In the genomic region with DNA sequence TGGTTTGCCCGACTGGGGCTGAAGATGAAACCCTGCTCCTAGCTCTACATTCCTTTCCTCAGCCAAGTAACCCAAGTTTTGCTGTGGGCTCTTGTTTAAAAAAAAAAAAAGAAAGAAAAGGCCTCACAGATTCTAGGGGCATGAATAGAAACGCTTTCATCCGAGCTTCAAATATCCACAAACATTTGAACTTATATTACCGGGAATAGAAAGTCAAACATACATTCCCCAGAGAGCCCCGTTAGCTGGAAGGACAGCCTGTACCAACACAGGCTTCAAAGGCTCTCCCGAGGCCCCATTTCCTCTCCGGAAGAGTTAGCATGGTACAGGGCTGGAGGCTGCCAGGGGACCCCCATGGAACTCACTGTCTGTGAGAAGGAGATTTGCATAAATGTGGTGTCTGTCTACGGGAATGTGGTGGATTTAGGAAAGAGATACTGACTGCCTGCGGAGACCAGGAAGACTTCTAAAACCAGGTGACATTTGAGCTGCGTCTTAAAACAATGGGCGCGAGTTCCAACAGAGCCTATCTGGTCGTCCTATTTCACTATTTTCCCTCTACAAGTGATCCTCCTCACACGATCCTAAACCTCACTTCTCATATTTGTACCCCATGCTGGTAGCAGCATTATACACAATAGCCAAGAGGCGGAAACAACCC, we compare ENCODE assay signal across 8 cellular contexts. TPM values are rescaled to one million over a fixed set of nuclear protein-coding genes. Genes with fewer than 3 reads are reported as not detected.
A peak's percentile ranks its signal among the peaks of the same experiment; 100 is the strongest.
DNase-seq lines count a peak whose midpoint lies in the region; ATAC-seq and TF ChIP-seq lines count a peak whose summit lies in the region.

No MANE protein-coding gene starts in this region.

- H3K14ac ChIP-seq in trophoblast cell (ENCODE audit: low read length), result peak overlapping the region; percentile 97

- H3K36me3 ChIP-seq in gastroesophageal sphincter, result no peaks in the 10 kb centered on the region
- no peaks in the 10 kb centered on the region for H3K36me3 ChIP-seq in trophoblast cell (ENCODE audit: control insufficient read depth in 1 of 2, insufficient read depth in 2 of 2, low read length in 2 of 2)

- H3K9me3 ChIP-seq in gastroesophageal sphincter, result no peaks in the 10 kb centered on the region
- peaks cover 2% of the 10 kb centered on the region for H3K9me3 ChIP-seq in trophoblast cell (ENCODE audit: insufficient read depth, low read depth, low read length)

- DNase-seq in ELF-1 (ENCODE audit: low read depth, low spot score) (peak; percentile 34), trophoblast cell (no peak), NCI-H510A treated with DMSO at 0.1 percent for 48 hours (lab: John Stamatoyannopoulos, UW) (no peak), HPDE6-E6E7 (ENCODE audit: extremely low spot score) (no peak), GF-D8 (lab: John Stamatoyannopoulos, UW) (no peak)

- H2BK5ac ChIP-seq in trophoblast cell (ENCODE audit: low read depth, low read length, poor library complexity), result peak overlapping the region; percentile 85

- H3K27me3 ChIP-seq in gastroesophageal sphincter (peaks cover 8% of the 10 kb centered on the region), trophoblast cell (ENCODE audit: insufficient read depth, low read length) (no peaks in the 10 kb centered on the region)

- H3K27ac ChIP-seq in gastroesophageal sphincter (peak overlapping the region in 3 of 4 donors; percentile 45 to 83 (median 74)), trophoblast cell (ENCODE audit: low read depth, low read length) (peak overlapping the region; percentile 92)

- WGBS in gastroesophageal sphincter (ENCODE audit: low coverage in 1 of 2), 2 donors, result 55 to 78% methylated on average over 11 to 15 of the region's 15 CpGs
- no CpG with 5 or more reads among the region's 15 CpGs for WGBS in trophoblast cell (ENCODE audit: extremely low coverage, insufficient coverage, insufficient read length)

- H2BK120ac ChIP-seq in trophoblast cell (ENCODE audit: insufficient read depth, low read length, poor library complexity), result peak overlapping the region; percentile 83

- H3K9ac ChIP-seq in trophoblast cell (ENCODE audit: low read length), result peak overlapping the region; percentile 85

- no peak for ATAC-seq in gastroesophageal sphincter
- ATAC-seq in GM18909 (IDR thresholded peaks at IDR 0.05; ENCODE audit: poor library complexity, unreplicated experiment), result no peak

- H2AK5ac ChIP-seq in trophoblast cell (ENCODE audit: low read length), result peak overlapping the region; percentile 92

- peak overlapping the region; percentile 97 for H3K18ac ChIP-seq in trophoblast cell (ENCODE audit: low read length)

- H3K4me1 ChIP-seq in gastroesophageal sphincter (peaks cover 0 to 20% (median 6%) of the 10 kb centered on the region in 3 donors), trophoblast cell (ENCODE audit: control insufficient read depth in 1 of 2, insufficient read depth in 2 of 2, low read length in 2 of 2) (peaks cover 14 to 19% of the 10 kb centered on the region in 2 experiments)

- H4K91ac ChIP-seq in trophoblast cell (ENCODE audit: low read depth, low read length), result peak overlapping the region; percentile 99

- H3K79me2 ChIP-seq in trophoblast cell (ENCODE audit: control insufficient read depth, insufficient read depth, low read length, poor library complexity), result peaks cover 5% of the 10 kb centered on the region

- H4K12ac ChIP-seq in trophoblast cell (ENCODE audit: low read depth, low read length), result no peak overlapping the region

- TF ChIP-seq POLR2A in gastroesophageal sphincter (IDR thresholded peaks at IDR 0.05), result no peak

- H2BK12ac ChIP-seq in trophoblast cell (ENCODE audit: low read length), result peak overlapping the region; percentile 92

- H3K4ac ChIP-seq in trophoblast cell (ENCODE audit: low read depth, low read length), result peak overlapping the region; percentile 97

- H3K4me2 ChIP-seq in trophoblast cell (ENCODE audit: low read length), result peak overlapping the region; percentile 90

- no peak for TF ChIP-seq EP300 in gastroesophageal sphincter (IDR thresholded peaks at IDR 0.05)

- H4K8ac ChIP-seq in trophoblast cell (ENCODE audit: low read depth, low read length), result peak overlapping the region; percentile 98

- peaks cover 17% of the 10 kb centered on the region for H3K79me1 ChIP-seq in trophoblast cell (ENCODE audit: low read length)

- no peak for TF ChIP-seq CTCF in WI38 (IDR thresholded peaks at IDR 0.05; ENCODE audit: low read depth, low read length)
- peak in 1 of 4 experiments; percentile 1 for TF ChIP-seq CTCF in gastroesophageal sphincter (IDR thresholded peaks at IDR 0.05)

- peak overlapping the region; percentile 92 for H2AFZ ChIP-seq in trophoblast cell (ENCODE audit: insufficient read depth, low read length, poor library complexity)

- no peak overlapping the region for H3K23ac ChIP-seq in trophoblast cell (ENCODE audit: low read length)

- H3K4me3 ChIP-seq in WI38 (ENCODE audit: low read depth, low read length), result peak overlapping the region; percentile 49
- H3K4me3 ChIP-seq in gastroesophageal sphincter, result peak overlapping the region; percentile 63 to 64
- H3K4me3 ChIP-seq in trophoblast cell (ENCODE audit: low read depth, low read length), result peak overlapping the region; percentile 62

RNA-seq across cellular contexts. Expression of gene MATN3, which starts 0.7 kb away (rescaled TPM):
- total RNA-seq in gastroesophageal sphincter, result 1 to 10 TPM in 2 of 4 donors, under 1 TPM in 1, not detected in 1; 0.67 to 2.5 (median 1.0) TPM
- 58.1 and 60.8 TPM in 2 replicates for polyA plus RNA-seq in trophoblast cell (2013)

RNA-seq across cellular contexts. Expression of gene WDR35, which starts 23.3 kb away (rescaled TPM):
- total RNA-seq in gastroesophageal sphincter, result 10 to 100 TPM; 10.1 to 22.2 (median 17.7) TPM
- 1.3 and 1.5 TPM in 2 replicates for polyA plus RNA-seq in trophoblast cell (2013)

RNA-seq across cellular contexts. Expression of gene LAPTM4A, which starts 38.2 kb away (rescaled TPM):
- 100 to 1,000 TPM; 143 to 234 (median 177) TPM for total RNA-seq in gastroesophageal sphincter
- 756 and 800 TPM in 2 replicates for polyA plus RNA-seq in trophoblast cell (2013)
